In genomic region chr2:237475704-237476107, GRCh38 we compare ENCODE assay signal across 8 cellular contexts. TPM values are rescaled to one million over a fixed set of nuclear protein-coding genes. Genes with fewer than 3 reads are reported as not detected.
DNase-seq lines count a peak whose midpoint lies in the region; ATAC-seq and TF ChIP-seq lines count a peak whose summit lies in the region.

No MANE protein-coding gene starts in this region.

- no peak for TF ChIP-seq CTCF in foreskin fibroblast (IDR thresholded peaks at IDR 0.05; ENCODE audit: low read depth, low read length)

- peak overlapping the region; percentile 62 for H4K91ac ChIP-seq in trophoblast cell (ENCODE audit: low read depth, low read length)

- peaks cover 4% of the 10 kb centered on the region for H3K79me2 ChIP-seq in trophoblast cell (ENCODE audit: control insufficient read depth, insufficient read depth, low read length, poor library complexity)

- H4K8ac ChIP-seq in trophoblast cell (ENCODE audit: low read depth, low read length) = peak overlapping the region; percentile 49

- CTCF ChIA-PET in activated CD8-positive, alpha-beta T cell treated with anti-CD3 and anti-CD28 coated beads, Interleukin-2, amount 10 ng/mL, durations not matched to agents 7 days and 5 days (lab: Charles Lee) = interaction anchor here (0.7 to 5.9 kb wide), 24 partner anchors 11 to 391 kb away, joined by 3 to 121 read pairs (median 6); partner anchors contain the start of genes COL6A3, COPS8 and MLPH

- peak; percentile 27 for ATAC-seq in activated CD8-positive, alpha-beta T cell treated with anti-CD3 and anti-CD28 coated beads, Interleukin-2, amount 10 ng/mL, durations not matched to agents 7 days and 5 days
- ATAC-seq in GM18870 (IDR thresholded peaks at IDR 0.05; ENCODE audit: unreplicated experiment) (no peak), GM21529 (IDR thresholded peaks at IDR 0.05; ENCODE audit: unreplicated experiment) (no peak)

- peak overlapping the region; percentile 16 for H4K12ac ChIP-seq in trophoblast cell (ENCODE audit: low read depth, low read length)

- peaks cover 8% of the 10 kb centered on the region for H3K79me1 ChIP-seq in trophoblast cell (ENCODE audit: low read length)

- H2AK5ac ChIP-seq in trophoblast cell (ENCODE audit: low read length) = no peak overlapping the region

- no peaks in the 10 kb centered on the region for H3K36me3 ChIP-seq in trophoblast cell (ENCODE audit: control insufficient read depth in 1 of 2, insufficient read depth in 2 of 2, low read length in 2 of 2)

- H3K4me1 ChIP-seq in trophoblast cell (ENCODE audit: control insufficient read depth in 1 of 2, insufficient read depth in 2 of 2, low read length in 2 of 2) = peaks cover 12 to 14% of the 10 kb centered on the region in 2 experiments

- H3K4me1 Mint-ChIP-seq in IgD-negative memory B cell = peaks cover 0 to 7% (median 4%) of the 10 kb centered on the region in 3 donors
- H3K4me1 Mint-ChIP-seq in activated CD8-positive, alpha-beta T cell treated with anti-CD3 and anti-CD28 coated beads, Interleukin-2, amount 10 ng/mL, durations not matched to agents 7 days and 5 days (ENCODE audit: low read depth) = peaks cover 14% of the 10 kb centered on the region

- H3K9me3 Mint-ChIP-seq in IgD-negative memory B cell = no peaks in the 10 kb centered on the region
- H3K9me3 Mint-ChIP-seq in activated CD8-positive, alpha-beta T cell treated with anti-CD3 and anti-CD28 coated beads, Interleukin-2, amount 10 ng/mL, durations not matched to agents 7 days and 5 days (ENCODE audit: insufficient read depth) = no peaks in the 10 kb centered on the region

- peak overlapping the region; percentile 34 for H2BK5ac ChIP-seq in trophoblast cell (ENCODE audit: low read depth, low read length, poor library complexity)

- peak overlapping the region in 1 of 3 donors; percentile 8 for H3K27ac Mint-ChIP-seq in IgD-negative memory B cell
- H3K27ac Mint-ChIP-seq in activated CD8-positive, alpha-beta T cell treated with anti-CD3 and anti-CD28 coated beads, Interleukin-2, amount 10 ng/mL, durations not matched to agents 7 days and 5 days = peak overlapping the region; percentile 33

- H3K9me3 ChIP-seq in trophoblast cell (ENCODE audit: insufficient read depth, low read depth, low read length) = no peaks in the 10 kb centered on the region

- H2BK12ac ChIP-seq in trophoblast cell (ENCODE audit: low read length) = peak overlapping the region; percentile 44

- H3K27me3 Mint-ChIP-seq in IgD-negative memory B cell = peaks cover 8% of the 10 kb centered on the region
- H3K27me3 Mint-ChIP-seq in activated CD8-positive, alpha-beta T cell treated with anti-CD3 and anti-CD28 coated beads, Interleukin-2, amount 10 ng/mL, durations not matched to agents 7 days and 5 days (ENCODE audit: low read depth) = peaks cover 27% of the 10 kb centered on the region

- H2BK120ac ChIP-seq in trophoblast cell (ENCODE audit: insufficient read depth, low read length, poor library complexity) = peak overlapping the region; percentile 6

- peak overlapping the region; percentile 64 for H3K9ac ChIP-seq in trophoblast cell (ENCODE audit: low read length)

- peak overlapping the region; percentile 73 for H3K4me2 ChIP-seq in trophoblast cell (ENCODE audit: low read length)

- no peak overlapping the region for H3K27ac ChIP-seq in trophoblast cell (ENCODE audit: low read depth, low read length)

- intact Hi-C loops in posterior vena cava (cut with DNase I) = loop anchor here in 1 of 2 donors (10.0 kb wide), 2 partner anchors 61 to 311 kb away; partner anchors contain the start of gene COL6A3

- POLR2A ChIA-PET in activated CD8-positive, alpha-beta T cell treated with anti-CD3 and anti-CD28 coated beads, Interleukin-2, amount 10 ng/mL, durations not matched to agents 7 days and 5 days (lab: Charles Lee) = interaction anchor here (1.0 kb wide), 1 partner anchor 55 kb away, joined by 4 read pairs; no protein-coding TSS in a partner anchor

- DNase-seq in DMS53 treated with DMSO at 0.1 percent for 48 hours (lab: John Stamatoyannopoulos, UW; ENCODE audit: unreplicated experiment) (peak; percentile 91), foreskin fibroblast (peak in 1 of 2 donors; percentile 64), trophoblast cell (peak in 1 of 2 donors; percentile 21), posterior vena cava (ENCODE audit: low spot score) (no peak)
- DNase-seq in activated CD8-positive, alpha-beta T cell treated with anti-CD3 and anti-CD28 coated beads, Interleukin-2, amount 10 ng/mL, durations not matched to agents 7 days and 5 days = peak; percentile 38

- H2AFZ ChIP-seq in trophoblast cell (ENCODE audit: insufficient read depth, low read length, poor library complexity) = peak overlapping the region; percentile 74

- no peak overlapping the region for H3K18ac ChIP-seq in trophoblast cell (ENCODE audit: low read length)

- no peak overlapping the region for H3K14ac ChIP-seq in trophoblast cell (ENCODE audit: low read length)

- no peaks in the 10 kb centered on the region for H3K27me3 ChIP-seq in trophoblast cell (ENCODE audit: insufficient read depth, low read length)

- H3K4me3 ChIP-seq in foreskin fibroblast (ENCODE audit: low read depth in 1 of 2, low read length in 2 of 2) (peak overlapping the region; percentile 59 to 60), trophoblast cell (ENCODE audit: low read depth, low read length) (peak overlapping the region; percentile 55)

- H3K23ac ChIP-seq in trophoblast cell (ENCODE audit: low read length) = no peak overlapping the region

- H3K36me3 Mint-ChIP-seq in IgD-negative memory B cell = no peaks in the 10 kb centered on the region
- no peaks in the 10 kb centered on the region for H3K36me3 Mint-ChIP-seq in activated CD8-positive, alpha-beta T cell treated with anti-CD3 and anti-CD28 coated beads, Interleukin-2, amount 10 ng/mL, durations not matched to agents 7 days and 5 days (ENCODE audit: low read depth)

- no CpG with 5 or more reads among the region's 15 CpGs for WGBS in trophoblast cell (ENCODE audit: extremely low coverage, insufficient coverage, insufficient read length)

- peak overlapping the region; percentile 14 for H3K4ac ChIP-seq in trophoblast cell (ENCODE audit: low read depth, low read length)

- peak overlapping the region; percentile 70 to 90 (median 88) for H3K4me3 Mint-ChIP-seq in IgD-negative memory B cell
- peak overlapping the region; percentile 57 for H3K4me3 Mint-ChIP-seq in activated CD8-positive, alpha-beta T cell treated with anti-CD3 and anti-CD28 coated beads, Interleukin-2, amount 10 ng/mL, durations not matched to agents 7 days and 5 days

RNA-seq across cellular contexts. Expression of gene MLPH, which starts 11.3 kb away (rescaled TPM):
- polyA plus RNA-seq in IgD-negative memory B cell = not detected
- total RNA-seq in activated CD8-positive, alpha-beta T cell treated with anti-CD3 and anti-CD28 coated beads, Interleukin-2, amount 10 ng/mL, durations not matched to agents 7 days and 5 days = not detected
- polyA plus RNA-seq in trophoblast cell (2013) = 3.8 and 4.1 TPM in 2 replicates
- 1 to 10 TPM; 6.0 to 6.4 TPM for total RNA-seq in posterior vena cava

Comparison
In these comparisons a context has a peak if more than half of its experiments do, and no peak if none do; other contexts are left out.
1. RNA of gene MLPH, which starts 11.3 kb away (total RNA-seq): 6.0 to 6.4 TPM in posterior vena cava; not detected in activated CD8-positive, alpha-beta T cell treated with anti-CD3 and anti-CD28 coated beads, Interleukin-2, amount 10 ng/mL, durations not matched to agents 7 days and 5 days; every median in the first group is over 4 times any median in the second.